In genomic region chr13:108304170-108305068, GRCh38 we compare ENCODE assay signal across 23 cellular contexts. TPM values are rescaled to one million over a fixed set of nuclear protein-coding genes. Genes with fewer than 3 reads are reported as not detected.
DNase-seq lines count a peak whose midpoint lies in the region; ATAC-seq and TF ChIP-seq lines count a peak whose summit lies in the region.
"Had no signal": no experiment of that assay in that cellular context is flagged by ENCODE, and none has a peak within 500 bp of the region (broad histone marks: within the 10 kb centered on the region; RNA-seq: fewer than 3 reads in every experiment).

No MANE protein-coding gene starts in this region.

- no peak overlapping the region for H3K4me3 Mint-ChIP-seq in activated CD4-positive, alpha-beta T cell treated with anti-CD3 and anti-CD28 coated beads for 36 hours
- H3K4me3 Mint-ChIP-seq: B cell had no signal

- WGBS in right lobe of liver (ENCODE audit: insufficient coverage, low coverage, low lambda C conversion rate, missing lambda C conversion rate): 68% methylated on average over 7 of the region's 7 CpGs

- TF ChIP-seq POLR2A in right lobe of liver (IDR thresholded peaks at IDR 0.05): no peak

- DNase-seq in MG63 (no peak), right lobe of liver (peak in 1 of 3 donors; percentile 54), hippocampal formation (lab: John Stamatoyannopoulos, UW) (no peak), activated gamma-delta T cell (lab: John Stamatoyannopoulos, UW) (no peak)
- no peak for DNase-seq in stimulated activated naive CD4-positive, alpha-beta T cell treated with Interleukin-2 at 50 U/mL for 16 hours (lab: John Stamatoyannopoulos, UW)
- DNase-seq in activated CD4-positive, alpha-beta T cell treated with anti-CD3 and anti-CD28 coated beads for 36 hours: no peak
- DNase-seq: DMS153, DND-41, HCEC 1CT, KG1, NCI-H1048, NCI-H1417, NCI-H1694, NCI-H2081, NCI-H2227 treated with DMSO at 0.1 percent for 48 hours, NCI-H526 treated with DMSO at 0.1 percent for 48 hours, Right ventricle myocardium superior, RPMI8226 had no signal

- no peaks in the 10 kb centered on the region for H3K9me3 Mint-ChIP-seq in activated CD4-positive, alpha-beta T cell treated with anti-CD3 and anti-CD28 coated beads for 36 hours (ENCODE audit: low read depth)

- peaks cover 5% of the 10 kb centered on the region for H3K4me1 Mint-ChIP-seq in activated CD4-positive, alpha-beta T cell treated with anti-CD3 and anti-CD28 coated beads for 36 hours
- H3K4me1 Mint-ChIP-seq: B cell had no signal

- H3K27me3 Mint-ChIP-seq in activated CD4-positive, alpha-beta T cell treated with anti-CD3 and anti-CD28 coated beads for 36 hours: no peaks in the 10 kb centered on the region
- H3K27me3 Mint-ChIP-seq: B cell had no signal

- H3K27ac Mint-ChIP-seq in activated CD4-positive, alpha-beta T cell treated with anti-CD3 and anti-CD28 coated beads for 36 hours: no peak overlapping the region
- H3K27ac Mint-ChIP-seq: B cell had no signal

- H3K36me3 Mint-ChIP-seq in activated CD4-positive, alpha-beta T cell treated with anti-CD3 and anti-CD28 coated beads for 36 hours (ENCODE audit: low read depth): peaks cover 6% of the 10 kb centered on the region

- CTCF ChIA-PET in activated CD4-positive, alpha-beta T cell treated with anti-CD3 and anti-CD28 coated beads for 36 hours (lab: Charles Lee): interaction anchor here (0.7 kb wide), 1 partner anchor 634 kb away, joined by 3 read pairs; no protein-coding TSS in a partner anchor

- no peak overlapping the region for H3K9ac ChIP-seq in endocrine pancreas (ENCODE audit: control insufficient read depth, insufficient read depth, low read length)

- no peaks in the 10 kb centered on the region for H3K36me3 ChIP-seq in MG63
- no peaks in the 10 kb centered on the region for H3K36me3 ChIP-seq in endocrine pancreas (ENCODE audit: control insufficient read depth, insufficient read depth, low read length)
- H3K36me3 ChIP-seq in right lobe of liver: no peaks in the 10 kb centered on the region
- H3K36me3 ChIP-seq: SJSA1 had no signal

- H3K27me3 ChIP-seq in MG63 (no peaks in the 10 kb centered on the region), endocrine pancreas (ENCODE audit: control insufficient read depth, insufficient read depth, low read length) (no peaks in the 10 kb centered on the region), right lobe of liver (no peaks in the 10 kb centered on the region)

- H3K4me1 ChIP-seq in endocrine pancreas (ENCODE audit: control insufficient read depth, insufficient read depth, low read length) (no peaks in the 10 kb centered on the region), right lobe of liver (no peaks in the 10 kb centered on the region)
- H3K4me1 ChIP-seq: SJSA1 had no signal

- H3K27ac ChIP-seq in right lobe of liver: peak overlapping the region in 1 of 3 donors; percentile 55
- H3K27ac ChIP-seq: C4-2B, SJSA1 had no signal

- POLR2A ChIA-PET in activated CD4-positive, alpha-beta T cell treated with anti-CD3 and anti-CD28 coated beads for 36 hours (lab: Charles Lee): no interaction called here

- TF ChIP-seq CTCF in right lobe of liver (IDR thresholded peaks at IDR 0.05): no peak

- H3K4me3 ChIP-seq in MG63: peak overlapping the region; percentile 14
- H3K4me3 ChIP-seq in endocrine pancreas (ENCODE audit: control insufficient read depth, insufficient read depth, low read length): peak overlapping the region; percentile 35
- H3K4me3 ChIP-seq in right lobe of liver: no peak overlapping the region
- H3K4me3 ChIP-seq: SJSA1 had no signal

- intact Hi-C loops in right lobe of liver (cut with DNase I): no loop called here
- intact Hi-C loops in activated CD4-positive, alpha-beta T cell treated with anti-CD3 and anti-CD28 coated beads for 36 hours (cut with DNase I, micrococcal nuclease): loop anchor here in 1 of 2 experiments (5.0 kb wide), 1 partner anchor 57 kb away; no protein-coding TSS in a partner anchor

- ATAC-seq in right lobe of liver: peak in 3 of 4 donors; percentile 64 to 96 (median 95)
- no peak for ATAC-seq in activated CD4-positive, alpha-beta T cell treated with anti-CD3 and anti-CD28 coated beads for 36 hours

- H3K9me3 ChIP-seq in MG63 (no peaks in the 10 kb centered on the region), endocrine pancreas (ENCODE audit: control insufficient read depth, low read length) (no peaks in the 10 kb centered on the region), right lobe of liver (no peaks in the 10 kb centered on the region)
- H3K9me3 ChIP-seq: SJSA1 had no signal

RNA-seq across cellular contexts. Expression of gene TNFSF13B, which starts 34.9 kb away (rescaled TPM):
- total RNA-seq in MG63 (2014; rRNA removed; shearing (Covaris generic); ENCODE audit: low replicate concordance): 0.74 TPM in 1 of 2 replicates, not detected in the other
- total RNA-seq in right lobe of liver: 1 to 10 TPM; 1.5 to 4.7 (median 3.6) TPM
- 1 to 10 TPM; 2.3 to 2.4 TPM for total RNA-seq in activated CD4-positive, alpha-beta T cell treated with anti-CD3 and anti-CD28 coated beads for 36 hours
- total RNA-seq: H1 had no signal

Comparison
In these comparisons a context has a peak if more than half of its experiments do, and no peak if none do; other contexts are left out.
1. H3K4me3 ChIP-seq: peak in MG63 (single experiment) and endocrine pancreas (single experiment); none in right lobe of liver (0 of 3).